In the genomic region with DNA sequence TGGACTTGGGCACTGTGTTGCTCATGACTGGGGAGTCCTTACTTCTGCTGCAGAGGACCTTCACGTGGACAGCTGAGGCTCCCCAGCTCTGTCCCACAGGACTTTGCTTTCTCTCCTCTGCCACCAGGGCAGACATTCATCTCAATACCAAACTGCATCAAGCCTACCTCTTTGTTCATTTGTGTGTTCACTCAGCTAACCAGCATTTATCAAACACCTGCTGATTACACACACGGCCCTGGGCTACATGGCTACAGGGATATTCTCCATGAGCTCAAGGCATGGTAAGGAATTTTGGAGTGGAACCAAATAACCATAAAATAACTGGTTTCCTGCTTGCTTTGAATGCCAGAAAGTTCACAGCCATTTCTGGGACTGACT, we compare ENCODE assay signal across 17 cellular contexts. TPM values are rescaled to one million over a fixed set of nuclear protein-coding genes. Genes with fewer than 3 reads are reported as not detected.
A peak's percentile ranks its signal among the peaks of the same experiment; 100 is the strongest.
DNase-seq lines count a peak whose midpoint lies in the region; ATAC-seq, FAIRE-seq and TF ChIP-seq lines count a peak whose summit lies in the region.
"Had no signal": no experiment of that assay in that cellular context is flagged by ENCODE, and none has a peak within 500 bp of the region (broad histone marks: within the 10 kb centered on the region; RNA-seq: fewer than 3 reads in every experiment).

No MANE protein-coding gene starts in this region.

- FAIRE-seq in D721Med (lab: Jason Lieb, UNC): no peak

- CTCF ChIA-PET in activated B cell treated with CpG ODN at 0.5 μM for 24 hours (lab: Charles Lee): no interaction called here
- CTCF ChIA-PET in GM10248 (lab: Yijun Ruan, JAX): interaction anchor here (1.2 to 2.1 kb wide), 2 partner anchors 16 to 39 kb away, joined by 3 to 5 read pairs; no protein-coding TSS in a partner anchor

- no peak overlapping the region for H3K4me3 Mint-ChIP-seq in activated B cell treated with CpG ODN at 0.5 μM for 24 hours
- H3K4me3 Mint-ChIP-seq: activated naive CD4-positive, alpha-beta T cell treated with anti-CD3 and anti-CD28 coated beads, Interleukin-2, amount 50 U/mL, for 24 hours; CD4-positive, alpha-beta memory T cell; naive thymus-derived CD8-positive, alpha-beta T cell; type B pancreatic cell had no signal

- no peak for TF ChIP-seq POLR2A in spleen (IDR thresholded peaks at IDR 0.05)

- peaks cover 0 to 21% (median 8%) of the 10 kb centered on the region in 6 donors for H3K4me1 ChIP-seq in spleen

- peak overlapping the region; percentile 84 for H3K27ac Mint-ChIP-seq in activated B cell treated with CpG ODN at 0.5 μM for 24 hours
- H3K27ac Mint-ChIP-seq: activated naive CD4-positive, alpha-beta T cell treated with anti-CD3 and anti-CD28 coated beads, Interleukin-2, amount 50 U/mL, for 24 hours; CD4-positive, alpha-beta memory T cell had no signal

- ATAC-seq in GM18511 (IDR thresholded peaks at IDR 0.05; ENCODE audit: unreplicated experiment) (peak; percentile 7), HG03354 (IDR thresholded peaks at IDR 0.05; ENCODE audit: poor library complexity, severe bottlenecking, unreplicated experiment) (peak; percentile 8), activated B cell treated with CpG ODN at 0.5 μM for 24 hours (ENCODE audit: low read depth) (no peak), HG02610 (IDR thresholded peaks at IDR 0.05; ENCODE audit: unreplicated experiment) (no peak)
- ATAC-seq: left lung; naive thymus-derived CD8-positive, alpha-beta T cell had no signal

- no peaks in the 10 kb centered on the region for H3K9me3 Mint-ChIP-seq in activated B cell treated with CpG ODN at 0.5 μM for 24 hours
- H3K9me3 Mint-ChIP-seq: activated naive CD4-positive, alpha-beta T cell treated with anti-CD3 and anti-CD28 coated beads, Interleukin-2, amount 50 U/mL, for 24 hours; CD4-positive, alpha-beta memory T cell; naive thymus-derived CD8-positive, alpha-beta T cell; type B pancreatic cell had no signal

- peaks cover 21% of the 10 kb centered on the region for H3K4me1 Mint-ChIP-seq in activated B cell treated with CpG ODN at 0.5 μM for 24 hours
- H3K4me1 Mint-ChIP-seq: activated naive CD4-positive, alpha-beta T cell treated with anti-CD3 and anti-CD28 coated beads, Interleukin-2, amount 50 U/mL, for 24 hours had no signal

- POLR2A ChIA-PET in activated B cell treated with CpG ODN at 0.5 μM for 24 hours (lab: Charles Lee) (interaction anchor here (0.5 to 0.6 kb wide), 2 partner anchors 98 to 213 kb away, joined by 4 to 12 read pairs; no protein-coding TSS in a partner anchor), GM10248 (lab: Yijun Ruan, JAX) (interaction anchor here (0.7 kb wide), 1 partner anchor 58 kb away, joined by 3 read pairs; no protein-coding TSS in a partner anchor)

- no peaks in the 10 kb centered on the region for H3K36me3 Mint-ChIP-seq in activated B cell treated with CpG ODN at 0.5 μM for 24 hours (ENCODE audit: low read depth)
- H3K36me3 Mint-ChIP-seq: CD4-positive, alpha-beta memory T cell had no signal

- 68 to 91% (median 78%) methylated on average over 2 of the region's 2 CpGs for WGBS in spleen, 5 donors

- H3K4me3 ChIP-seq in spleen: no peak overlapping the region
- H3K4me3 ChIP-seq: left lung had no signal

- H3K27me3 ChIP-seq in spleen (replicated peaks in 1 of 7): no peaks in the 10 kb centered on the region
- H3K27me3 ChIP-seq: left lung had no signal

- H3K27me3 Mint-ChIP-seq in activated B cell treated with CpG ODN at 0.5 μM for 24 hours: no peaks in the 10 kb centered on the region
- H3K27me3 Mint-ChIP-seq: activated naive CD4-positive, alpha-beta T cell treated with anti-CD3 and anti-CD28 coated beads, Interleukin-2, amount 50 U/mL, for 24 hours; CD4-positive, alpha-beta memory T cell; naive thymus-derived CD8-positive, alpha-beta T cell; type B pancreatic cell had no signal

- peaks cover 0 to under 1% (median 0%) of the 10 kb centered on the region in 8 donors for H3K9me3 ChIP-seq in spleen
- H3K9me3 ChIP-seq: left lung had no signal

- no peak for TF ChIP-seq CTCF in activated B cell treated with CpG ODN at 0.5 μM for 24 hours (IDR thresholded peaks at IDR 0.05)
- TF ChIP-seq CTCF in spleen (IDR thresholded peaks at IDR 0.05 in 8 of 11, conservative IDR thresholded peaks at IDR 0.05 in 3 of 11): no peak
- no peak for TF ChIP-seq CTCF in D721Med (IDR thresholded peaks at IDR 0.05; ENCODE audit: insufficient read depth, missing control alignments)
- TF ChIP-seq CTCF in GM10248 (IDR thresholded peaks at IDR 0.05; ENCODE audit: control extremely low read depth, extremely low read depth, low read depth, missing control alignments): no peak

- H3K36me3 ChIP-seq in spleen: peaks cover 0 to 70% (median 12%) of the 10 kb centered on the region in 6 donors

- intact Hi-C loops in activated B cell treated with CpG ODN at 0.5 μM for 24 hours (cut with micrococcal nuclease) (loop anchor here (1.0 to 10.0 kb wide), 3 partner anchors 14 to 78 kb away; no protein-coding TSS in a partner anchor), spleen (cut with DNase I; ENCODE audit: low total_unique reads) (no loop called here)

- DNase-seq in activated B cell treated with CpG ODN at 0.5 μM for 24 hours: no peak
- no peak for DNase-seq in spleen
- DNase-seq in D721Med (ENCODE audit: insufficient read length, low spot score): no peak
- DNase-seq in GM10248 (ENCODE audit: extremely low spot score): no peak
- DNase-seq: activated CD4-positive, CD25-positive, alpha-beta regulatory T cell treated with anti-CD3 and anti-CD28 coated beads, Interleukin-2, amount 50 U/mL, for 72 hours; activated CD8-positive, alpha-beta memory T cell treated with anti-CD3 and anti-CD28 coated beads, Interleukin-2, amount 50 U/mL, for 4 hours; CD4-positive, alpha-beta memory T cell; GDM1; left lung; naive thymus-derived CD8-positive, alpha-beta T cell; T-helper 1 cell had no signal

- H3K27ac ChIP-seq in spleen: peak overlapping the region in 6 of 8 donors; percentile 7 to 74 (median 50)
- H3K27ac ChIP-seq: left lung had no signal

RNA-seq across cellular contexts. Expression of a gene that starts 54.6 kb away (rescaled TPM):
- total RNA-seq in activated B cell treated with CpG ODN at 0.5 μM for 24 hours (0.64 and 0.67 TPM in 2 replicates), spleen (1 to 10 TPM in 6 of 7 donors, under 1 TPM in 1; 0.94 to 1.9 (median 1.4) TPM)
- 1 to 10 TPM; 1.3 to 4.3 (median 1.4) TPM for polyA plus RNA-seq in spleen
- total RNA-seq: CD4-positive, alpha-beta memory T cell; naive thymus-derived CD8-positive, alpha-beta T cell; NCI-H460 had no signal
- polyA plus RNA-seq: CD4-positive, alpha-beta memory T cell; naive thymus-derived CD8-positive, alpha-beta T cell had no signal

Comparison
In these comparisons a context has a peak if more than half of its experiments do, and no peak if none do; other contexts are left out.
1. ATAC-seq: peak in GM18511 (single experiment) and HG03354 (single experiment); none in activated B cell treated with CpG ODN at 0.5 μM for 24 hours (single experiment) and HG02610 (single experiment).